8 cellular contexts compared by ENCODE assay signal in the genomic region with DNA sequence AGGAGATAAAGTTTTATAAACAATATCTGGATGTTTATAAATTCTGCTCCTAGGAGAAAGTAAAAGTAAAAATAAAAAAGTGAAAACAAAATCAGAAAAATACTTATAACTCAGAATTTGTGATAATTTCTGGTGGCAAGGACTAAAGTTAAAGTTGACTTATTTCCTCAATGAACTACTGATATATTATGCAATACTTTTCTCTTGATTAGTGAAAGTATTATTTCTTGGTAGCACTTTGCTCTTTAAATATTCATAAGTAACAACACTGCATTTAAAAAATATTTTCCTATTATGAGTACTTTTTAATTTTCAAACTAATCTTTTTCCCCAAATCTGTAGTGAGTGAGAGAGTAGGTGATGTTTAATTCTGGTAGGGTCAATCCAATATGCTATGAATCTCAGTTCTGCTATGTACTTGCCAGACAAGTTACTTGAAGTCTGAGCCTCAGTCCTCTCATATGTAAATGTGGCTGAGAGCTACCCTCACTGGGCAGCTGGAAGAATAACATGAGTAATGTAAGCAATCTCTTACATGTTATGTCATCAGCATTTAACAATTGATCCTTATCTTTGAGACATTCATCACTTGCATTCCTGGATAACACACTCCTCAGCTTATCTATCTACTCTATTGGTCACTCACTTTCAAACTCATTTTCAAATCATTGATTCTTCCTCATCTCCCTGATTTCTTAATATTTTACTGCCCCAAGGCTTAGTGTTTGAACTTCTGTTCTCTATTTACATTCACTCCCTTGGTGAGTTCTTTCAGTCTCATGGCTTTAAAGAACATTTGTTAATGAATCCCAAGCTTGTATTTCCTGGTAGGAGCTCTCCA.
DNase-seq lines count a peak whose midpoint lies in the region; ATAC-seq and TF ChIP-seq lines count a peak whose summit lies in the region.

No MANE protein-coding gene starts in this region.

- H3K27me3 ChIP-seq in left lung: no peaks in the 10 kb centered on the region

- peak; percentile 88 for ATAC-seq in left lung
- ATAC-seq in HG03025 (IDR thresholded peaks at IDR 0.05; ENCODE audit: low FRiP score, unreplicated experiment): no peak
- ATAC-seq in HG03139 (IDR thresholded peaks at IDR 0.05; ENCODE audit: unreplicated experiment): no peak

- DNase-seq in AG08396 (ENCODE audit: low spot score) (peak; percentile 8), HT1080 (ENCODE audit: low read depth) (peak; percentile 52), left lung (no peak)
- no peak for DNase-seq in central memory CD4-positive, alpha-beta T cell
- DNase-seq in stimulated activated naive CD4-positive, alpha-beta T cell treated with Interleukin-2 at 50 U/mL for 16 hours (lab: John Stamatoyannopoulos, UW): no peak

- no peaks in the 10 kb centered on the region for H3K27me3 Mint-ChIP-seq in brain

- H3K27ac Mint-ChIP-seq in brain: peak overlapping the region in 3 of 5 experiments; percentile 8 to 66 (median 38)

- H3K36me3 Mint-ChIP-seq in brain: peaks cover 9% of the 10 kb centered on the region

- no peaks in the 10 kb centered on the region for H3K9me3 Mint-ChIP-seq in brain

- peaks cover 0 to 5% of the 10 kb centered on the region in 2 donors for H3K36me3 ChIP-seq in left lung

- H3K27ac ChIP-seq in left lung: peak overlapping the region in 1 of 2 donors; percentile 73

- TF ChIP-seq CTCF in brain (conservative IDR thresholded peaks at IDR 0.05): no peak
- no peak for TF ChIP-seq CTCF in left lung (IDR thresholded peaks at IDR 0.05)

- H3K9me3 ChIP-seq in left lung: no peaks in the 10 kb centered on the region

- H3K4me3 ChIP-seq in left lung: no peak overlapping the region

- peaks cover 41% of the 10 kb centered on the region for H3K4me1 Mint-ChIP-seq in brain

- H3K4me3 Mint-ChIP-seq in brain: no peak overlapping the region

- intact Hi-C loops in left lung (cut with DNase I): no loop called here

- peaks cover 18 to 29% of the 10 kb centered on the region in 2 donors for H3K4me1 ChIP-seq in left lung

Comparison
In these comparisons a context has a peak if more than half of its experiments do, and no peak if none do; other contexts are left out.
1. DNase-seq: peak in AG08396 (single experiment) and HT1080 (single experiment); none in left lung (0 of 2), central memory CD4-positive, alpha-beta T cell (single experiment) and stimulated activated naive CD4-positive, alpha-beta T cell treated with Interleukin-2 at 50 U/mL for 16 hours (single experiment).